11 cellular contexts compared by ENCODE assay signal in genomic region chr2:72236445-72237067, GRCh38.
DNase-seq lines count a peak whose midpoint lies in the region; ATAC-seq and TF ChIP-seq lines count a peak whose summit lies in the region.
"Had no signal": no experiment of that assay in that cellular context is flagged by ENCODE, and none has a peak within 500 bp of the region (broad histone marks: within the 10 kb centered on the region; RNA-seq: fewer than 3 reads in every experiment).

No MANE protein-coding gene starts in this region.

- H4K5ac ChIP-seq in H9 (ENCODE audit: insufficient read length, low read depth, low read length): no peak overlapping the region

- no peak for TF ChIP-seq POLR2A in tibial nerve (IDR thresholded peaks at IDR 0.05)

- H3K4me3 ChIP-seq in skeletal muscle satellite cell (ENCODE audit: low read length) (no peak overlapping the region), tibial nerve (no peak overlapping the region)
- H3K4me3 ChIP-seq: neural progenitor cell, upper lobe of left lung had no signal

- DNase-seq in H9: no peak
- DNase-seq in fibroblast of the conjunctiva (ENCODE audit: low read depth): peak; percentile 69
- no peak for DNase-seq in CD14-positive monocyte (ENCODE audit: low spot score)
- no peak for DNase-seq in activated T-cell treated with anti-CD3 and anti-CD28 coated beads, Interleukin-2, amount 50 U/mL, for 72 hours
- no peak for DNase-seq in stimulated activated CD4-positive, alpha-beta T cell treated with anti-CD3 and anti-CD28 coated beads, Interleukin-4, amount 100 ng/mL, for 1 hour
- no peak for DNase-seq in tibial nerve (ENCODE audit: low spot score in 2 of 2)
- DNase-seq: central memory CD4-positive, alpha-beta T cell; upper lobe of left lung had no signal

- H3K18ac ChIP-seq in H9 (ENCODE audit: insufficient read length, low read depth, low read length): no peak overlapping the region

- TF ChIP-seq CTCF in H9 (conservative IDR thresholded peaks at IDR 0.05) (no peak), CD14-positive monocyte (IDR thresholded peaks at IDR 0.05) (no peak), tibial nerve (IDR thresholded peaks at IDR 0.05) (no peak)

- no peak overlapping the region for H2BK5ac ChIP-seq in H9 (ENCODE audit: insufficient read length, low read length)

- H3K9me3 ChIP-seq in H9 (ENCODE audit: control insufficient read depth, low read depth, low read length) (no peaks in the 10 kb centered on the region), skeletal muscle satellite cell (replicated peaks; ENCODE audit: low read length) (no peaks in the 10 kb centered on the region), tibial nerve (no peaks in the 10 kb centered on the region)
- H3K9me3 ChIP-seq: upper lobe of left lung had no signal

- H3K79me1 ChIP-seq in H9 (ENCODE audit: insufficient read depth, low read depth, low read length, poor library complexity, severe bottlenecking): no peaks in the 10 kb centered on the region

- H3T11ph ChIP-seq in H9 (ENCODE audit: low read length): no peak overlapping the region

- intact Hi-C loops in CD14-positive monocyte (cut with micrococcal nuclease): no loop called here

- H2BK15ac ChIP-seq in H9 (ENCODE audit: low read depth, low read length): no peak overlapping the region

- H2AK5ac ChIP-seq in H9 (ENCODE audit: insufficient read length, low read length): no peak overlapping the region

- H3K4me1 ChIP-seq in H9 (ENCODE audit: insufficient read depth, low read length): peaks cover 2% of the 10 kb centered on the region; the same call in 1 of the 2 replicates
- peaks cover 15% of the 10 kb centered on the region for H3K4me1 ChIP-seq in skeletal muscle satellite cell (ENCODE audit: control insufficient read depth, insufficient read depth, low read length)
- H3K4me1 ChIP-seq in tibial nerve: peaks cover 0 to 14% (median 2%) of the 10 kb centered on the region in 4 donors
- H3K4me1 ChIP-seq: neural progenitor cell had no signal

- H3K4ac ChIP-seq in H9 (ENCODE audit: low read depth, low read length): no peak overlapping the region

- WGBS in H9 (ENCODE audit: extremely low coverage, insufficient read length, low lambda C conversion rate): no CpG with 5 or more reads among the region's 3 CpGs
- 61 to 79% methylated on average over 3 of the region's 3 CpGs for WGBS in tibial nerve, 2 donors

- H3K4me2 ChIP-seq in H9 (ENCODE audit: insufficient read depth, insufficient read length, low read length): no peak overlapping the region
- peak overlapping the region; percentile 31 for H3K4me2 ChIP-seq in skeletal muscle satellite cell (ENCODE audit: low read length)
- H3K4me2 ChIP-seq: neural progenitor cell had no signal

- H3K27me3 ChIP-seq in H9 (ENCODE audit: insufficient read depth, low read length): no peaks in the 10 kb centered on the region
- H3K27me3 ChIP-seq in skeletal muscle satellite cell (ENCODE audit: control insufficient read depth, insufficient read depth, low read length): no peaks in the 10 kb centered on the region
- no peaks in the 10 kb centered on the region for H3K27me3 ChIP-seq in tibial nerve
- H3K27me3 ChIP-seq: neural progenitor cell, upper lobe of left lung had no signal

- H3K36me3 Mint-ChIP-seq in H9 (ENCODE audit: insufficient read depth in 1 of 3, low read depth in 3 of 3) (no peaks in the 10 kb centered on the region), CD14-positive monocyte (no peaks in the 10 kb centered on the region)
- H3K36me3 Mint-ChIP-seq in activated T-cell treated with anti-CD3 and anti-CD28 coated beads, Interleukin-2, amount 50 U/mL, for 72 hours (ENCODE audit: insufficient read depth in 2 of 2): no peaks in the 10 kb centered on the region
- H3K36me3 Mint-ChIP-seq: neural progenitor cell had no signal

- H3K27ac Mint-ChIP-seq in H9: peak overlapping the region; percentile 2 to 59 (median 30); a peak in 3 of 7 replicates
- H3K27ac Mint-ChIP-seq in CD14-positive monocyte: no peak overlapping the region
- H3K27ac Mint-ChIP-seq in activated T-cell treated with anti-CD3 and anti-CD28 coated beads, Interleukin-2, amount 50 U/mL, for 72 hours: no peak overlapping the region
- H3K27ac Mint-ChIP-seq: neural progenitor cell had no signal

- H3K36me3 ChIP-seq in skeletal muscle satellite cell (ENCODE audit: insufficient read depth, low read length): no peaks in the 10 kb centered on the region
- H3K36me3 ChIP-seq in tibial nerve: no peaks in the 10 kb centered on the region
- H3K36me3 ChIP-seq: neural progenitor cell, upper lobe of left lung had no signal

- ATAC-seq in SK-N-SH treated with all-trans-retinoic acid at 6 μM for 48 hours: peak; percentile 89
- no peak for ATAC-seq in activated T-cell treated with anti-CD3 and anti-CD28 coated beads, Interleukin-2, amount 50 U/mL, for 72 hours (replicated peaks in 1 of 2)

- H3K23ac ChIP-seq in H9 (ENCODE audit: insufficient read length, low read depth, low read length): no peak overlapping the region

- peaks cover 15 to 16% of the 10 kb centered on the region in 2 experiments for H3K4me1 Mint-ChIP-seq in H9
- peaks cover 7% of the 10 kb centered on the region for H3K4me1 Mint-ChIP-seq in CD14-positive monocyte
- no peaks in the 10 kb centered on the region for H3K4me1 Mint-ChIP-seq in activated T-cell treated with anti-CD3 and anti-CD28 coated beads, Interleukin-2, amount 50 U/mL, for 72 hours (ENCODE audit: low read depth)
- H3K4me1 Mint-ChIP-seq: neural progenitor cell had no signal

- no peak overlapping the region for H4K91ac ChIP-seq in H9 (ENCODE audit: insufficient read length, low read depth, low read length)

- no peak overlapping the region for H4K8ac ChIP-seq in H9 (replicated peaks; ENCODE audit: insufficient read length, low read depth, low read length)

- no peak overlapping the region for H2BK20ac ChIP-seq in H9 (ENCODE audit: low read depth, low read length, poor library complexity, severe bottlenecking)

- no peak overlapping the region for H3K56ac ChIP-seq in H9 (ENCODE audit: insufficient read length, low read depth, low read length)

- no peaks in the 10 kb centered on the region for H3K23me2 ChIP-seq in H9 (ENCODE audit: insufficient read length, low read depth, low read length, poor library complexity, severe bottlenecking)

- H3K27ac ChIP-seq in H9 (ENCODE audit: insufficient read length, low read depth, low read length) (no peak overlapping the region), tibial nerve (no peak overlapping the region)
- H3K27ac ChIP-seq: neural progenitor cell, upper lobe of left lung had no signal

- no peaks in the 10 kb centered on the region for H4K20me1 ChIP-seq in H9 (ENCODE audit: control insufficient read depth, insufficient read depth, insufficient read length)

- no peak overlapping the region for H2AFZ ChIP-seq in H9 (ENCODE audit: low read length)
- H2AFZ ChIP-seq: neural progenitor cell had no signal

- H3K79me2 ChIP-seq in H9 (ENCODE audit: insufficient read depth, low read length): no peaks in the 10 kb centered on the region

- H2BK12ac ChIP-seq in H9 (ENCODE audit: insufficient read length, low read depth, low read length): no peak overlapping the region

- TF ChIP-seq EP300 in tibial nerve (IDR thresholded peaks at IDR 0.05): no peak

- H3K9me3 Mint-ChIP-seq in H9 (no peaks in the 10 kb centered on the region), CD14-positive monocyte (peaks cover 0 to 1% (median 0%) of the 10 kb centered on the region in 7 donors)
- peaks cover 0 to 4% of the 10 kb centered on the region in 2 donors for H3K9me3 Mint-ChIP-seq in activated T-cell treated with anti-CD3 and anti-CD28 coated beads, Interleukin-2, amount 50 U/mL, for 72 hours
- H3K9me3 Mint-ChIP-seq: neural progenitor cell had no signal

- H3K4me3 Mint-ChIP-seq in H9 (no peak overlapping the region), CD14-positive monocyte (no peak overlapping the region)
- H3K4me3 Mint-ChIP-seq in activated T-cell treated with anti-CD3 and anti-CD28 coated beads, Interleukin-2, amount 50 U/mL, for 72 hours: no peak overlapping the region
- H3K4me3 Mint-ChIP-seq: neural progenitor cell had no signal

- H3K9ac ChIP-seq in H9 (ENCODE audit: extremely low read depth, insufficient read length, low read length) (no peak overlapping the region), skeletal muscle satellite cell (ENCODE audit: low read depth, low read length) (no peak overlapping the region)
- H3K9ac ChIP-seq: neural progenitor cell had no signal

- H3K14ac ChIP-seq in H9 (ENCODE audit: insufficient read depth, low read length): no peak overlapping the region

- no peak overlapping the region for H2BK120ac ChIP-seq in H9 (ENCODE audit: low read depth, low read length, poor library complexity, severe bottlenecking)

- H3K27me3 Mint-ChIP-seq in H9 (ENCODE audit: low read depth) (no peaks in the 10 kb centered on the region), CD14-positive monocyte (ENCODE audit: low read depth in 3 of 3) (peaks cover 0 to 2% (median 2%) of the 10 kb centered on the region in 3 donors)
- no peaks in the 10 kb centered on the region for H3K27me3 Mint-ChIP-seq in activated T-cell treated with anti-CD3 and anti-CD28 coated beads, Interleukin-2, amount 50 U/mL, for 72 hours (ENCODE audit: low read depth)

TF ChIP-seq in SK-N-SH treated with all-trans-retinoic acid at 6 μM for 48 hours, 23 proteins besides CTCF, POLR2A, EP300 and RAD21 (continues in another document):
- TF ChIP-seq ZNF70 (CRISPR knock-in tag; IDR thresholded peaks at IDR 0.05) (no peak), BACH2 (CRISPR knock-in tag; IDR thresholded peaks at IDR 0.05; ENCODE audit: borderline replicate concordance) (no peak), CSRNP3 (CRISPR knock-in tag; IDR thresholded peaks at IDR 0.05) (no peak), ISL1 (CRISPR knock-in tag; IDR thresholded peaks at IDR 0.05) (peak; percentile 87), ZNF8 (CRISPR knock-in tag; IDR thresholded peaks at IDR 0.05) (no peak), GLIS3 (CRISPR knock-in tag; IDR thresholded peaks at IDR 0.05) (no peak), ARNTL (CRISPR knock-in tag; IDR thresholded peaks at IDR 0.05; ENCODE audit: borderline replicate concordance, low read depth) (no peak)

Comparison
In these comparisons a context has a peak if more than half of its experiments do, and no peak if none do; other contexts are left out.
1. H3K27ac Mint-ChIP-seq: peak in H9 (3 of 3); none in CD14-positive monocyte (0 of 7) and activated T-cell treated with anti-CD3 and anti-CD28 coated beads, Interleukin-2, amount 50 U/mL, for 72 hours (single experiment).